1 cellular context compared by ENCODE assay signal in genomic region chr9:33604249-33604648, GRCh38.
TF ChIP-seq lines count a peak whose summit lies in the region.

No MANE protein-coding gene starts in this region.

TF ChIP-seq in HepG2, 621 proteins besides CTCF, POLR2A, EP300 and RAD21:
- peak; percentile 14; the same call in 1 of the 2 replicates for TF ChIP-seq STAG1 (CRISPR knock-in tag; IDR thresholded peaks at IDR 0.05)
TF ChIP-seq in HepG2: peak in this region for 1; not testable (repeated sequence) for 620.
